2 cellular contexts compared by ENCODE assay signal in genomic region chr22:37379716-37380115, GRCh38.
TF ChIP-seq lines count a peak whose summit lies in the region.

No MANE protein-coding gene starts in this region.

TF ChIP-seq in Ishikawa, 13 proteins besides CTCF, POLR2A, EP300 and RAD21:
- TF ChIP-seq NFIC (IDR thresholded peaks at IDR 0.05): peak; percentile 64
- no peak for TF ChIP-seq CREB1 (IDR thresholded peaks at IDR 0.05; ENCODE audit: low read depth)
- peak; percentile 27; the same call in 1 of the 2 replicates for TF ChIP-seq ZBTB7A (IDR thresholded peaks at IDR 0.05; ENCODE audit: low read depth)

TF ChIP-seq in H1, 55 proteins besides CTCF, POLR2A, EP300 and RAD21:
- TF ChIP-seq POU5F1 (IDR thresholded peaks at IDR 0.05; ENCODE audit: low read depth, low read length) (no peak), ZNF274 (IDR thresholded peaks at IDR 0.05; ENCODE audit: borderline replicate concordance, extremely low read depth, low read length) (no peak), RFX5 (IDR thresholded peaks at IDR 0.05; ENCODE audit: borderline replicate concordance, low read depth, low read length) (no peak), HDAC2 (IDR thresholded peaks at IDR 0.05; ENCODE audit: borderline replicate concordance in 1 of 2, low read depth in 2 of 2, low read length in 2 of 2) (no peak), ASH2L (IDR thresholded peaks at IDR 0.05; ENCODE audit: low read length) (no peak), KDM5A (IDR thresholded peaks at IDR 0.05; ENCODE audit: low read length) (no peak), RNF2 (IDR thresholded peaks at IDR 0.05; ENCODE audit: borderline replicate concordance, low read depth, low read length, missing control alignments, poor library complexity, severe bottlenecking) (no peak), BRCA1 (IDR thresholded peaks at IDR 0.05; ENCODE audit: low read depth, low read length) (no peak), SP1 (IDR thresholded peaks at IDR 0.05; ENCODE audit: low read depth, low read length) (no peak), SUZ12 (IDR thresholded peaks at IDR 0.05; ENCODE audit: low read length) (no peak), KDM1A (IDR thresholded peaks at IDR 0.05; ENCODE audit: borderline replicate concordance, low read length) (no peak), SIN3A (conservative IDR thresholded peaks at IDR 0.05 in 1 of 2, IDR thresholded peaks at IDR 0.05 in 1 of 2; ENCODE audit: low read depth in 1 of 2, low read length in 2 of 2) (no peak), CHD7 (IDR thresholded peaks at IDR 0.05; ENCODE audit: insufficient replicate concordance, low read length) (no peak)
